In the genomic region with DNA sequence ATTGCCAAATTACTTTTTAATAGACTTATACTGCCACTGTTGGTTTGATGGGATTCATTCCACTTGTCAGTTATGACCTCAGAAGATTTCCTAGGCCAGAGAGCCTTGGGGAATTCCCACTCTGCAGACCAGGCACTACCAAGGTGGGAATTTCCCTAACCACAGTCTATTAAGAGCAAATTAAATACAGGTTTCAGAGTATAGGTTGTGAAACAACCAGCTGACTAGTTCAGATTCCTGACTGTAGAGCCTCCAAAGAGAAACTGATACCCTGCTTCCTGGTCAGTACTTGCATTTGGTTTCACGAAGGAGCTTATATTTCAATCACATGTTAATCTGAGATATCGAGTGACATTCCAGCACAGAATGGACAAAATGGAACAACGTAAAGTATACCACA, we compare ENCODE assay signal across 8 cellular contexts.
DNase-seq lines count a peak whose midpoint lies in the region; ATAC-seq and TF ChIP-seq lines count a peak whose summit lies in the region.

No MANE protein-coding gene starts in this region.

- ATAC-seq in GM18499 (IDR thresholded peaks at IDR 0.05; ENCODE audit: insufficient read depth, unreplicated experiment) (peak; percentile 90), HG02678 (IDR thresholded peaks at IDR 0.05; ENCODE audit: unreplicated experiment) (no peak)

- no peak overlapping the region for H3K4me3 ChIP-seq in liver (ENCODE audit: low read depth in 1 of 3, low read length in 3 of 3)

- DNase-seq in HCEC 1CT: peak; percentile 65
- DNase-seq in RWPE1 (ENCODE audit: low spot score): peak; percentile 55
- no peak for DNase-seq in LoVo (ENCODE audit: low spot score)
- no peak for DNase-seq in cerebellar cortex (ENCODE audit: low spot score)
- DNase-seq in NCI-H2171 treated with DMSO at 0.1 percent for 48 hours (lab: John Stamatoyannopoulos, UW): no peak

- POLR2A ChIA-PET in RWPE1 (lab: Yijun Ruan, JAX; ENCODE audit: low non-redundant PET): no interaction called here

- WGBS in liver: 88% methylated on average over 3 of the region's 3 CpGs

- H3K27me3 ChIP-seq in liver (ENCODE audit: control insufficient read depth in 4 of 4, insufficient read depth in 4 of 4, low read length in 3 of 4): no peaks in the 10 kb centered on the region

- TF ChIP-seq CTCF in RWPE1 (conservative IDR thresholded peaks at IDR 0.05; ENCODE audit: low read depth) (no peak), liver (IDR thresholded peaks at IDR 0.05; ENCODE audit: low read depth, low read length, missing input control) (no peak)

- peaks cover 0 to 2% (median 0%) of the 10 kb centered on the region in 4 donors for H3K4me1 ChIP-seq in liver (ENCODE audit: control insufficient read depth in 4 of 4, insufficient read depth in 4 of 4, low read length in 3 of 4)

- H3K27ac ChIP-seq in RWPE1 (no peak overlapping the region), liver (ENCODE audit: low read depth in 1 of 2, low read length in 2 of 2) (no peak overlapping the region)

- CTCF ChIA-PET in RWPE1 (lab: Yijun Ruan, JAX): no interaction called here

- no peak overlapping the region for H3K9ac ChIP-seq in liver (ENCODE audit: low read depth in 1 of 2, low read length in 2 of 2)

- H3K9me3 ChIP-seq in liver (ENCODE audit: control insufficient read depth in 4 of 4, low read length in 3 of 4): peaks cover 0 to 5% (median 0%) of the 10 kb centered on the region in 4 donors

- TF ChIP-seq RAD21 in liver (IDR thresholded peaks at IDR 0.05): no peak

- no peaks in the 10 kb centered on the region for H3K36me3 ChIP-seq in liver (ENCODE audit: control insufficient read depth in 4 of 4, insufficient read depth in 3 of 4, low read depth in 1 of 4, low read length in 3 of 4)

TF ChIP-seq in liver, 16 proteins besides CTCF, POLR2A, EP300 and RAD21:
- TF ChIP-seq SP1 (IDR thresholded peaks at IDR 0.05) (peak; percentile 9), RXRA (IDR thresholded peaks at IDR 0.05) (peak in 1 of 2 donors; percentile 8), JUND (IDR thresholded peaks at IDR 0.05) (no peak), HNF4A (conservative IDR thresholded peaks at IDR 0.05) (peak in 1 of 2 donors; percentile 7)

Comparison
In these comparisons a context has a peak if more than half of its experiments do, and no peak if none do; other contexts are left out.
1. DNase-seq: peak in HCEC 1CT (single experiment) and RWPE1 (single experiment); none in LoVo (single experiment), cerebellar cortex (single experiment) and NCI-H2171 treated with DMSO at 0.1 percent for 48 hours (single experiment).